In genomic region chr6:155021680-155022079, GRCh38 we compare ENCODE assay signal across 2 cellular contexts.
TF ChIP-seq lines count a peak whose summit lies in the region.

No MANE protein-coding gene starts in this region.

TF ChIP-seq in IMR-90, 13 proteins besides CTCF, POLR2A, EP300 and RAD21:
- TF ChIP-seq ELK1 (IDR thresholded peaks at IDR 0.05; ENCODE audit: borderline replicate concordance, low read depth, low read length) (no peak), RCOR1 (IDR thresholded peaks at IDR 0.05; ENCODE audit: insufficient replicate concordance, low read length) (no peak), CHD1 (IDR thresholded peaks at IDR 0.05; ENCODE audit: low read depth, low read length) (no peak), SMC3 (IDR thresholded peaks at IDR 0.05; ENCODE audit: low read depth, low read length) (no peak), NFE2L2 (IDR thresholded peaks at IDR 0.05; ENCODE audit: low read depth, low read length) (no peak), MAZ (IDR thresholded peaks at IDR 0.05; ENCODE audit: borderline replicate concordance, low read depth, low read length) (no peak), USF2 (IDR thresholded peaks at IDR 0.05; ENCODE audit: low read depth, low read length) (no peak), CEBPB (IDR thresholded peaks at IDR 0.05; ENCODE audit: low read depth, low read length) (no peak), BHLHE40 (IDR thresholded peaks at IDR 0.05; ENCODE audit: low read depth, low read length) (no peak), MAFK (IDR thresholded peaks at IDR 0.05; ENCODE audit: low read depth, low read length) (no peak)

TF ChIP-seq in K562, 482 proteins besides CTCF, POLR2A, EP300 and RAD21:
- TF ChIP-seq HOMEZ (CRISPR knock-in tag; IDR thresholded peaks at IDR 0.05), result no peak
- no peak for TF ChIP-seq NR3C1 (CRISPR knock-in tag; IDR thresholded peaks at IDR 0.05)
- TF ChIP-seq TSHZ1 (CRISPR knock-in tag; IDR thresholded peaks at IDR 0.05), result no peak
- TF ChIP-seq SRSF1 (IDR thresholded peaks at IDR 0.05; ENCODE audit: low read depth, low read length), result no peak
- no peak for TF ChIP-seq RCOR1 (IDR thresholded peaks at IDR 0.05; ENCODE audit: borderline replicate concordance in 1 of 2, low read depth in 2 of 2, low read length in 2 of 2)
- TF ChIP-seq SFPQ (IDR thresholded peaks at IDR 0.05; ENCODE audit: low read depth, low read length), result no peak
- no peak for TF ChIP-seq DPF2 (IDR thresholded peaks at IDR 0.05)
- TF ChIP-seq ZNF584 (CRISPR knock-in tag; IDR thresholded peaks at IDR 0.05; ENCODE audit: low read depth), result no peak
- TF ChIP-seq STAT5B (CRISPR knock-in tag; IDR thresholded peaks at IDR 0.05), result no peak
- TF ChIP-seq RBM22 (IDR thresholded peaks at IDR 0.05; ENCODE audit: low read depth, low read length, poor library complexity, severe bottlenecking), result no peak
- TF ChIP-seq E2F1 (CRISPR knock-in tag; IDR thresholded peaks at IDR 0.05), result no peak
- TF ChIP-seq PHB (CRISPR knock-in tag; IDR thresholded peaks at IDR 0.05), result no peak
- TF ChIP-seq PHF8 (IDR thresholded peaks at IDR 0.05; ENCODE audit: borderline replicate concordance, low read length), result no peak
- no peak for TF ChIP-seq RB1 (IDR thresholded peaks at IDR 0.05; ENCODE audit: low read depth)
- TF ChIP-seq FUS (optimal IDR thresholded peaks at IDR 0.05; ENCODE audit: low read depth, low read length), result no peak
- TF ChIP-seq NCOA1 (IDR thresholded peaks at IDR 0.05; ENCODE audit: low read depth), result no peak
- TF ChIP-seq XRCC4 (IDR thresholded peaks at IDR 0.05; ENCODE audit: extremely low read depth, insufficient read depth, insufficient read length), result no peak
- no peak for TF ChIP-seq NCOR1 (IDR thresholded peaks at IDR 0.05)
- TF ChIP-seq TCFL5 (CRISPR knock-in tag; conservative IDR thresholded peaks at IDR 0.05), result no peak
